In the genomic region with DNA sequence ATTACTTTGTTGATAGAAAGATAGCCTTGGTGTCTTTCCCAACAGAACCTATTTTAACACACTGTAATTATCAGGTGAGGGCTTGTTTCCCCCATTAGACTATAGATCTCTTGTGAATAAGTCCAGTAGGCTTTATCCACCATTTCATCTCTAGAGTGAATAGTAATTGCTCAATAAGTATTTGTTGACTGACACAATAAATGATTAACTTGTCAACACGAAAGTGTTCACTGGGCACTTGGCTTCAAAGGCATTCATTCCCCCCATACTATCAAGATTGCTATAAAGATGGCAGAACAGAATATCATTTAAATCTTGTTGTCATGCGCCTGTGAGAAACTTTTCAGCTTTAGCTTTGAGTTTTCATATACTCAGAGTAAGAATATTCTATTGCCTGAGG, we compare ENCODE assay signal across 27 cellular contexts.
A peak's percentile ranks its signal among the peaks of the same experiment; 100 is the strongest.
DNase-seq lines count a peak whose midpoint lies in the region; ATAC-seq, FAIRE-seq and TF ChIP-seq lines count a peak whose summit lies in the region.
"Had no signal": no experiment of that assay in that cellular context is flagged by ENCODE, and none has a peak within 500 bp of the region (broad histone marks: within the 10 kb centered on the region; RNA-seq: fewer than 3 reads in every experiment).

No MANE protein-coding gene starts in this region.

- DNase-seq in H54 (ENCODE audit: insufficient read length, low spot score) (no peak), HuH-7 (ENCODE audit: low spot score) (peak; percentile 0), HepG2 (ENCODE audit: low spot score) (peak; percentile 1), right lobe of liver (no peak), NCI-H345 (lab: John Stamatoyannopoulos, UW) (no peak)
- DNase-seq in activated T-cell treated with anti-CD3 and anti-CD28 coated beads, Interleukin-2, amount 50 U/mL, for 72 hours, result no peak
- DNase-seq: 8988T; ACHN; BE2C; C1 segment of cervical spinal cord; CD4-positive, alpha-beta memory T cell; CD4-positive, CD25-positive, alpha-beta regulatory T cell; CD8-positive, alpha-beta memory T cell; COR-L47; DMS 273 treated with DMSO at 0.1 percent for 48 hours; DMS153; DMS79; DND-41; EL; GDM1 had no signal

- 20% methylated on average over 2 of the region's 2 CpGs for WGBS in HepG2 (ENCODE audit: low lambda C conversion rate)
- WGBS in right lobe of liver (ENCODE audit: insufficient coverage, low coverage, low lambda C conversion rate, missing lambda C conversion rate), result 63% methylated on average over 2 of the region's 2 CpGs

- no peak overlapping the region for H3K4me3 Mint-ChIP-seq in activated T-cell treated with anti-CD3 and anti-CD28 coated beads, Interleukin-2, amount 50 U/mL, for 72 hours
- H3K4me3 Mint-ChIP-seq: CD14-positive monocyte; CD4-positive, alpha-beta memory T cell; CD4-positive, CD25-positive, alpha-beta regulatory T cell; CD8-positive, alpha-beta memory T cell had no signal

- no TSS peak for BruUV-seq in HepG2 (replicated peaks; lab: Mats Ljungman, UMichigan)

- no peak overlapping the region for H3K4me2 ChIP-seq in HepG2 (ENCODE audit: low read depth, low read length)
- H3K4me2 ChIP-seq: BLaER1 had no signal

- H3K4me1 ChIP-seq in HepG2 (ENCODE audit: insufficient read depth, low read length), result 0 out of 2 replicates have a peak, but pooled peaks cover 4% of the 10 kb centered on the region
- no peaks in the 10 kb centered on the region for H3K4me1 ChIP-seq in right lobe of liver
- H3K4me1 ChIP-seq: BE2C, BLaER1 had no signal

- TF ChIP-seq POLR2A in H54 (IDR thresholded peaks at IDR 0.05; ENCODE audit: low read depth, low read length) (no peak), HepG2 (IDR thresholded peaks at IDR 0.05; ENCODE audit: insufficient read depth in 1 of 2, low read depth in 2 of 2, low read length in 2 of 2) (no peak), right lobe of liver (IDR thresholded peaks at IDR 0.05) (no peak)

- no peak for TF ChIP-seq RAD21 in HepG2 (CRISPR knock-in tag; IDR thresholded peaks at IDR 0.05)

- H3K9ac ChIP-seq in HepG2 (ENCODE audit: insufficient read depth, low read depth, low read length), result no peak overlapping the region
- H3K9ac ChIP-seq: BLaER1 had no signal

- H3K36me3 ChIP-seq in HepG2 (replicated peaks in 1 of 2; ENCODE audit: control insufficient read depth in 1 of 2, insufficient read depth in 2 of 2, low read length in 2 of 2) (no peaks in the 10 kb centered on the region), right lobe of liver (no peaks in the 10 kb centered on the region)
- H3K36me3 ChIP-seq: BE2C, BLaER1 had no signal

- POLR2A ChIA-PET in HepG2 (lab: Yijun Ruan, JAX), result no interaction called here

- no peaks in the 10 kb centered on the region for H3K9me3 Mint-ChIP-seq in activated T-cell treated with anti-CD3 and anti-CD28 coated beads, Interleukin-2, amount 50 U/mL, for 72 hours

- H3K27me3 Mint-ChIP-seq in activated T-cell treated with anti-CD3 and anti-CD28 coated beads, Interleukin-2, amount 50 U/mL, for 72 hours (ENCODE audit: low read depth), result no peaks in the 10 kb centered on the region
- H3K27me3 Mint-ChIP-seq: CD4-positive, alpha-beta memory T cell; CD4-positive, CD25-positive, alpha-beta regulatory T cell; CD8-positive, alpha-beta memory T cell had no signal

- H3K27me3 ChIP-seq in HepG2 (ENCODE audit: control insufficient read depth in 1 of 2, insufficient read depth in 2 of 2, low read length in 2 of 2), result no peaks in the 10 kb centered on the region
- H3K27me3 ChIP-seq in right lobe of liver, result no peaks in the 10 kb centered on the region
- H3K27me3 ChIP-seq: BE2C, BLaER1 had no signal

- no peaks in the 10 kb centered on the region for H4K20me1 ChIP-seq in HepG2 (ENCODE audit: insufficient read depth, low read length)
- H4K20me1 ChIP-seq: BLaER1 had no signal

- H2AFZ ChIP-seq in HepG2 (ENCODE audit: low read length), result no peak overlapping the region

- H3K4me1 Mint-ChIP-seq in activated T-cell treated with anti-CD3 and anti-CD28 coated beads, Interleukin-2, amount 50 U/mL, for 72 hours (ENCODE audit: low read depth), result no peaks in the 10 kb centered on the region
- H3K4me1 Mint-ChIP-seq: CD14-positive monocyte; CD4-positive, alpha-beta memory T cell; CD4-positive, CD25-positive, alpha-beta regulatory T cell; CD8-positive, alpha-beta memory T cell had no signal

- H3K9me3 ChIP-seq in HepG2 (ENCODE audit: low read length) (peaks cover 18% of the 10 kb centered on the region; the same call in 1 of the 2 replicates), right lobe of liver (no peaks in the 10 kb centered on the region)
- H3K9me3 ChIP-seq: BE2C, BLaER1 had no signal

- H3K4me3 ChIP-seq in HepG2 (replicated peaks in 1 of 3; ENCODE audit: insufficient read depth in 1 of 3, low read depth in 2 of 3, low read length in 3 of 3), result no peak overlapping the region
- H3K4me3 ChIP-seq in right lobe of liver, result no peak overlapping the region
- H3K4me3 ChIP-seq: BLaER1, GM12878 had no signal

- no peak overlapping the region for H3K27ac ChIP-seq in HepG2 (ENCODE audit: extremely low read length, insufficient read depth, low read length)
- no peak overlapping the region for H3K27ac ChIP-seq in right lobe of liver
- H3K27ac ChIP-seq: BLaER1 had no signal

- TF ChIP-seq CTCF in HepG2 (CRISPR knock-in tag; IDR thresholded peaks at IDR 0.05) (no peak), right lobe of liver (IDR thresholded peaks at IDR 0.05) (no peak)

- H3K79me2 ChIP-seq in HepG2 (ENCODE audit: insufficient read depth, low read length), result no peaks in the 10 kb centered on the region

- intact Hi-C loops in HepG2 (cut with micrococcal nuclease; ENCODE audit: unreplicated experiment) (no loop called here), right lobe of liver (cut with DNase I) (no loop called here)

- H3K27ac Mint-ChIP-seq in activated T-cell treated with anti-CD3 and anti-CD28 coated beads, Interleukin-2, amount 50 U/mL, for 72 hours, result no peak overlapping the region
- H3K27ac Mint-ChIP-seq: CD14-positive monocyte; CD4-positive, alpha-beta memory T cell; CD4-positive, CD25-positive, alpha-beta regulatory T cell; CD8-positive, alpha-beta memory T cell had no signal

- in situ Hi-C loops in HepG2 (cut with HindIII; ENCODE audit: extremely low pct_ligation_motif_present, low pct_unique_long_range_greater_than_20kb), result no loop called here

- H3K36me3 Mint-ChIP-seq in activated T-cell treated with anti-CD3 and anti-CD28 coated beads, Interleukin-2, amount 50 U/mL, for 72 hours (ENCODE audit: insufficient read depth in 2 of 2), result no peaks in the 10 kb centered on the region
- H3K36me3 Mint-ChIP-seq: CD14-positive monocyte; CD4-positive, alpha-beta memory T cell; CD4-positive, CD25-positive, alpha-beta regulatory T cell; CD8-positive, alpha-beta memory T cell had no signal

- TF ChIP-seq EP300 in HepG2 (IDR thresholded peaks at IDR 0.05; ENCODE audit: low read depth in 2 of 2, low read length in 2 of 2) (no peak), HepG2 (CRISPR knock-in tag; IDR thresholded peaks at IDR 0.05; ENCODE audit: borderline replicate concordance) (no peak)

- ATAC-seq in HepG2 (no peak), right lobe of liver (peak in 3 of 4 donors; percentile 44 to 78 (median 67)), GM18520 (IDR thresholded peaks at IDR 0.05; ENCODE audit: unreplicated experiment) (no peak), HG02623 (IDR thresholded peaks at IDR 0.05; ENCODE audit: unreplicated experiment) (no peak)
- ATAC-seq in activated T-cell treated with anti-CD3 and anti-CD28 coated beads, Interleukin-2, amount 50 U/mL, for 72 hours (replicated peaks in 1 of 2), result no peak
- ATAC-seq: GM12878 had no signal

- CTCF ChIA-PET in HepG2 (lab: Yijun Ruan, JAX; ENCODE audit: low intra/inter-chr PET ratio, low total read pairs), result no interaction called here

- peak; percentile 50 for FAIRE-seq in H54 (lab: Jason Lieb, UNC)
- FAIRE-seq in HepG2 (lab: Jason Lieb, UNC), result no peak
- FAIRE-seq: A204.1, GM12878, GM12892 had no signal

TF ChIP-seq in HepG2, 621 proteins besides CTCF, POLR2A, EP300 and RAD21:
- no peak for TF ChIP-seq RFX1 (IDR thresholded peaks at IDR 0.05)
- peak; percentile 11; the same call in 1 of the 2 replicates for TF ChIP-seq CEBPB (IDR thresholded peaks at IDR 0.05; ENCODE audit: borderline replicate concordance, low read depth, low read length)
TF ChIP-seq in HepG2: peak in this region for 1.

Comparison
In these comparisons a context has a peak if more than half of its experiments do, and no peak if none do; other contexts are left out.
1. DNase-seq: peak in HuH-7 (single experiment) and HepG2 (single experiment); none in H54 (single experiment), right lobe of liver (0 of 3), activated T-cell treated with anti-CD3 and anti-CD28 coated beads, Interleukin-2, amount 50 U/mL, for 72 hours (0 of 2) and NCI-H345 (single experiment).
2. ATAC-seq: peak in right lobe of liver (3 of 4); none in HepG2 (single experiment), GM18520 (single experiment), HG02623 (single experiment) and activated T-cell treated with anti-CD3 and anti-CD28 coated beads, Interleukin-2, amount 50 U/mL, for 72 hours (0 of 2).